Comparison of ENCODE assay signal across 29 cellular contexts in genomic region chr1:242854466-242854865, GRCh38.
"Had no signal": no experiment of that assay in that cellular context is flagged by ENCODE, and none has a peak within 500 bp of the region (broad histone marks: within the 10 kb centered on the region; RNA-seq: fewer than 3 reads in every experiment).

No MANE protein-coding gene starts in this region.

- FAIRE-seq: astrocyte, endothelial cell of umbilical vein had no signal

- H3K4me1 ChIP-seq: adrenal gland, breast epithelium, colonic mucosa, left ventricle myocardium inferior, prostate gland, spleen, vagina had no signal

- H3K27ac ChIP-seq: adrenal gland, breast epithelium, colonic mucosa, dorsolateral prefrontal cortex, left ventricle myocardium inferior, neutrophil, ovary, prostate gland, spleen, thoracic aorta, vagina had no signal

- H3K36me3 ChIP-seq: adrenal gland, breast epithelium, colonic mucosa, left ventricle myocardium inferior, neutrophil, ovary, prostate gland, spleen, thoracic aorta, vagina had no signal

- H3K27me3 ChIP-seq: adrenal gland, breast epithelium, colonic mucosa, neutrophil, ovary, vagina had no signal

- H3K4me3 ChIP-seq: adrenal gland, breast epithelium, colonic mucosa, dorsolateral prefrontal cortex, left ventricle myocardium inferior, ovary, prostate gland, spleen, thoracic aorta, vagina had no signal

- H3K9me3 ChIP-seq: adrenal gland, colonic mucosa, neutrophil, ovary, prostate gland, thoracic aorta, vagina had no signal

- ATAC-seq: activated CD4-positive, alpha-beta T cell treated with anti-CD3 and anti-CD28 coated beads for 36 hours; activated T-cell treated with anti-CD3 and anti-CD28 coated beads, Interleukin-2, amount 50 U/mL, for 4 hours; effector memory CD8-positive, alpha-beta T cell; esophagus mucosa; natural killer cell treated with Interleukin-12 subunit alpha and Interleukin-12 subunit beta and Interleukin-15 and Interleukin-18, amount 100 ng/mL, for 72 hours had no signal

- DNase-seq: activated B cell treated with CpG ODN at 0.5 μM for 24 hours; activated CD4-positive, alpha-beta T cell treated with anti-CD3 and anti-CD28 coated beads for 36 hours; activated CD4-positive, alpha-beta T cell treated with anti-CD3 and anti-CD28 coated beads, Interleukin-2, amount 50 U/mL, for 48 hours; activated CD8-positive, alpha-beta memory T cell treated with anti-CD3 and anti-CD28 coated beads, Interleukin-2, amount 50 U/mL, for 48 hours; activated naive CD4-positive, alpha-beta T cell; activated T-cell treated with anti-CD3 and anti-CD28 coated beads, Interleukin-2, amount 50 U/mL, for 4 hours; adrenal gland; colonic mucosa; dorsolateral prefrontal cortex; effector memory CD8-positive, alpha-beta T cell; foreskin melanocyte; glutamatergic neuron; hippocampal formation; kidney glomerular epithelial cell; left ventricle myocardium inferior; midbrain; ovary; spleen; stimulated activated CD4-positive, alpha-beta T cell treated with anti-CD3 and anti-CD28 coated beads, Interleukin-4, amount 100 ng/mL, for 1 hour; stimulated activated naive CD4-positive, alpha-beta T cell had no signal
